8 cellular contexts compared by ENCODE assay signal in genomic region chr1:45206808-45207624, GRCh38. TPM values are rescaled to one million over a fixed set of nuclear protein-coding genes. Genes with fewer than 3 reads are reported as not detected.
DNase-seq lines count a peak whose midpoint lies in the region; ATAC-seq and TF ChIP-seq lines count a peak whose summit lies in the region.

No MANE protein-coding gene starts in this region.

- peak overlapping the region; percentile 55 for H3K9ac ChIP-seq in adipocyte (ENCODE audit: low read length)

- no peaks in the 10 kb centered on the region for H3K36me3 Mint-ChIP-seq in activated CD8-positive, alpha-beta memory T cell treated with anti-CD3 and anti-CD28 coated beads, Interleukin-2, amount 10 ng/mL, durations not matched to agents 7 days and 5 days

- H3K27ac ChIP-seq in right lobe of liver = peak overlapping the region in 1 of 3 donors; percentile 57
- peak overlapping the region; percentile 70 to 93 (median 80) for H3K27ac ChIP-seq in thyroid gland

- H3K36me3 ChIP-seq in adipocyte (ENCODE audit: control insufficient read depth, insufficient read depth, low read length, severe bottlenecking) = no peaks in the 10 kb centered on the region
- no peaks in the 10 kb centered on the region for H3K36me3 ChIP-seq in right lobe of liver
- H3K36me3 ChIP-seq in thyroid gland = no peaks in the 10 kb centered on the region

- H3K9me3 ChIP-seq in adipocyte (ENCODE audit: control insufficient read depth, low read length) (no peaks in the 10 kb centered on the region), right lobe of liver (no peaks in the 10 kb centered on the region), thyroid gland (no peaks in the 10 kb centered on the region)

- peak overlapping the region; percentile 30 for H3K27ac Mint-ChIP-seq in activated CD8-positive, alpha-beta memory T cell treated with anti-CD3 and anti-CD28 coated beads, Interleukin-2, amount 10 ng/mL, durations not matched to agents 7 days and 5 days

- intact Hi-C loops in right lobe of liver (cut with DNase I) (no loop called here), thyroid gland (cut with DNase I) (loop anchor here (10.0 kb wide), 1 partner anchor 192 kb away; the partner anchor contains the start of genes HECTD3 and UROD)

- H3K4me3 Mint-ChIP-seq in activated CD8-positive, alpha-beta memory T cell treated with anti-CD3 and anti-CD28 coated beads, Interleukin-2, amount 10 ng/mL, durations not matched to agents 7 days and 5 days = peak overlapping the region; percentile 80

- ATAC-seq in activated CD8-positive, alpha-beta memory T cell treated with anti-CD3 and anti-CD28 coated beads, Interleukin-2, amount 10 ng/mL, durations not matched to agents 7 days and 5 days = no peak
- no peak for ATAC-seq in right lobe of liver
- no peak for ATAC-seq in HG02798 (IDR thresholded peaks at IDR 0.05; ENCODE audit: poor library complexity, unreplicated experiment)
- no peak for ATAC-seq in HG03095 (IDR thresholded peaks at IDR 0.05; ENCODE audit: unreplicated experiment)

- no peak for DNase-seq in activated CD8-positive, alpha-beta memory T cell treated with anti-CD3 and anti-CD28 coated beads, Interleukin-2, amount 10 ng/mL, durations not matched to agents 7 days and 5 days
- DNase-seq in activated CD8-positive, alpha-beta memory T cell treated with anti-CD3 and anti-CD28 coated beads, Interleukin-2, amount 50 U/mL, for 48 hours = no peak
- DNase-seq in adipocyte (ENCODE audit: low read depth) = no peak
- no peak for DNase-seq in right lobe of liver
- DNase-seq in thyroid gland = no peak
- no peak for DNase-seq in DMS79 treated with DMSO at 0.1 percent for 48 hours (lab: John Stamatoyannopoulos, UW)

- 12% methylated on average over 17 of the region's 18 CpGs for WGBS in right lobe of liver (ENCODE audit: insufficient coverage, low coverage, low lambda C conversion rate, missing lambda C conversion rate)
- 9 to 10% methylated on average over 18 of the region's 18 CpGs for WGBS in thyroid gland, 2 donors

- H3K4me3 ChIP-seq in adipocyte (ENCODE audit: low read length) (peak overlapping the region; percentile 86), right lobe of liver (peak overlapping the region; percentile 59 to 76 (median 67)), thyroid gland (replicated peaks in 1 of 3) (peak overlapping the region in 2 of 3 donors; percentile 47 to 90)

- CTCF ChIA-PET in activated CD8-positive, alpha-beta memory T cell treated with anti-CD3 and anti-CD28 coated beads, Interleukin-2, amount 10 ng/mL, durations not matched to agents 7 days and 5 days (lab: Charles Lee) = interaction anchor here (1.0 to 1.3 kb wide), 2 partner anchors 15 to 195 kb away, joined by 3 read pairs; partner anchors contain the start of gene UROD

- TF ChIP-seq POLR2A in right lobe of liver (IDR thresholded peaks at IDR 0.05) = no peak
- TF ChIP-seq POLR2A in thyroid gland (IDR thresholded peaks at IDR 0.05) = no peak

- TF ChIP-seq CTCF in right lobe of liver (IDR thresholded peaks at IDR 0.05) = no peak
- no peak for TF ChIP-seq CTCF in thyroid gland (IDR thresholded peaks at IDR 0.05)

- H3K27me3 ChIP-seq in adipocyte (replicated peaks; ENCODE audit: control insufficient read depth, insufficient read depth, low read length) (no peaks in the 10 kb centered on the region), right lobe of liver (no peaks in the 10 kb centered on the region), thyroid gland (no peaks in the 10 kb centered on the region)

- H3K9me3 Mint-ChIP-seq in activated CD8-positive, alpha-beta memory T cell treated with anti-CD3 and anti-CD28 coated beads, Interleukin-2, amount 10 ng/mL, durations not matched to agents 7 days and 5 days (ENCODE audit: low read depth) = no peaks in the 10 kb centered on the region

- H3K4me1 ChIP-seq in adipocyte (ENCODE audit: control insufficient read depth, insufficient read depth, low read length) (peaks cover 12% of the 10 kb centered on the region), right lobe of liver (peaks cover 0 to 5% (median 2%) of the 10 kb centered on the region in 4 donors), thyroid gland (peaks cover 0 to 6% of the 10 kb centered on the region in 2 donors)

- peaks cover 14% of the 10 kb centered on the region for H3K27me3 Mint-ChIP-seq in activated CD8-positive, alpha-beta memory T cell treated with anti-CD3 and anti-CD28 coated beads, Interleukin-2, amount 10 ng/mL, durations not matched to agents 7 days and 5 days

- peaks cover 26% of the 10 kb centered on the region for H3K4me1 Mint-ChIP-seq in activated CD8-positive, alpha-beta memory T cell treated with anti-CD3 and anti-CD28 coated beads, Interleukin-2, amount 10 ng/mL, durations not matched to agents 7 days and 5 days

RNA-seq across cellular contexts. Expression of gene ZSWIM5, which starts 0.6 kb away (rescaled TPM):
- total RNA-seq in activated CD8-positive, alpha-beta memory T cell treated with anti-CD3 and anti-CD28 coated beads, Interleukin-2, amount 10 ng/mL, durations not matched to agents 7 days and 5 days = under 1 TPM; 0.47 to 0.64 TPM
- total RNA-seq in right lobe of liver (under 1 TPM; 0.18 to 0.46 (median 0.31) TPM), thyroid gland (10 to 100 TPM in 3 of 4 donors, 1 to 10 TPM in 1; 6.3 to 15.4 (median 12.5) TPM)

Comparison
In these comparisons a context has a peak if more than half of its experiments do, and no peak if none do; other contexts are left out.
1. RNA of gene ZSWIM5, which starts 0.6 kb away (total RNA-seq): 6.3 to 15.4 TPM in thyroid gland; 0.47 to 0.64 TPM in activated CD8-positive, alpha-beta memory T cell treated with anti-CD3 and anti-CD28 coated beads, Interleukin-2, amount 10 ng/mL, durations not matched to agents 7 days and 5 days and 0.18 to 0.46 TPM in right lobe of liver; every median in the first group is over 4 times any median in the second.
2. Peak in every context shown above with its lines, with median percentiles within 50 percentile points of each other: H3K4me3 ChIP-seq.